In the genomic region with DNA sequence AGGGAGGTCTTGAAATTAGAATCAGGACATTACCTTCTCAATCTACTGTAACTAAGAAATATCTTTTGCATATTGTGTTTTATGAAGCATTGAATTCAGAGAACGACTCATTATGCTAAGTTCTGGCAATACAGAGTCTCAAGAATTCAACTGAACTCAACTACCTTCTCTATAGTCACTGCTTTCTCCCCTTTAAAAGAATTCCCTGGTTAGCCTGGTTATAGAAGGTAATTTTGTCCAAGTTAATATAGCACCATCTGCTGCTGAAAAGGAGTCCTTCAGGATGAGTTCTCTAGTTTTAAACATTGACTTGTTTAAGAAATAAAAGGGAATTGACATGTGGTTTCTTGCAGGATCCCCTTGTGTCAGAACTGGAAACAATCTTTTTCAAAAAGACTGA, we compare ENCODE assay signal across 1 cellular context.
TF ChIP-seq lines count a peak whose summit lies in the region.

No MANE protein-coding gene starts in this region.

TF ChIP-seq in neural cell, 6 proteins besides CTCF, POLR2A, EP300 and RAD21 (continued from another document):
- TF ChIP-seq, protein P1, sequence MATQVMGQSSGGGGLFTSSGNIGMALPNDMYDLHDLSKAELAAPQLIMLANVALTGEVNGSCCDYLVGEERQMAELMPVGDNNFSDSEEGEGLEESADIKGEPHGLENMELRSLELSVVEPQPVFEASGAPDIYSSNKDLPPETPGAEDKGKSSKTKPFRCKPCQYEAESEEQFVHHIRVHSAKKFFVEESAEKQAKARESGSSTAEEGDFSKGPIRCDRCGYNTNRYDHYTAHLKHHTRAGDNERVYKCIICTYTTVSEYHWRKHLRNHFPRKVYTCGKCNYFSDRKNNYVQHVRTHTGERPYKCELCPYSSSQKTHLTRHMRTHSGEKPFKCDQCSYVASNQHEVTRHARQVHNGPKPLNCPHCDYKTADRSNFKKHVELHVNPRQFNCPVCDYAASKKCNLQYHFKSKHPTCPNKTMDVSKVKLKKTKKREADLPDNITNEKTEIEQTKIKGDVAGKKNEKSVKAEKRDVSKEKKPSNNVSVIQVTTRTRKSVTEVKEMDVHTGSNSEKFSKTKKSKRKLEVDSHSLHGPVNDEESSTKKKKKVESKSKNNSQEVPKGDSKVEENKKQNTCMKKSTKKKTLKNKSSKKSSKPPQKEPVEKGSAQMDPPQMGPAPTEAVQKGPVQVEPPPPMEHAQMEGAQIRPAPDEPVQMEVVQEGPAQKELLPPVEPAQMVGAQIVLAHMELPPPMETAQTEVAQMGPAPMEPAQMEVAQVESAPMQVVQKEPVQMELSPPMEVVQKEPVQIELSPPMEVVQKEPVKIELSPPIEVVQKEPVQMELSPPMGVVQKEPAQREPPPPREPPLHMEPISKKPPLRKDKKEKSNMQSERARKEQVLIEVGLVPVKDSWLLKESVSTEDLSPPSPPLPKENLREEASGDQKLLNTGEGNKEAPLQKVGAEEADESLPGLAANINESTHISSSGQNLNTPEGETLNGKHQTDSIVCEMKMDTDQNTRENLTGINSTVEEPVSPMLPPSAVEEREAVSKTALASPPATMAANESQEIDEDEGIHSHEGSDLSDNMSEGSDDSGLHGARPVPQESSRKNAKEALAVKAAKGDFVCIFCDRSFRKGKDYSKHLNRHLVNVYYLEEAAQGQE (IDR thresholded peaks at IDR 0.05; ENCODE audit: borderline replicate concordance): no peak
- no peak for TF ChIP-seq EZH2 (IDR thresholded peaks at IDR 0.05; ENCODE audit: borderline replicate concordance, insufficient read depth, low read length, poor library complexity, severe bottlenecking)
